Comparison of ENCODE assay signal across 28 cellular contexts in the genomic region with DNA sequence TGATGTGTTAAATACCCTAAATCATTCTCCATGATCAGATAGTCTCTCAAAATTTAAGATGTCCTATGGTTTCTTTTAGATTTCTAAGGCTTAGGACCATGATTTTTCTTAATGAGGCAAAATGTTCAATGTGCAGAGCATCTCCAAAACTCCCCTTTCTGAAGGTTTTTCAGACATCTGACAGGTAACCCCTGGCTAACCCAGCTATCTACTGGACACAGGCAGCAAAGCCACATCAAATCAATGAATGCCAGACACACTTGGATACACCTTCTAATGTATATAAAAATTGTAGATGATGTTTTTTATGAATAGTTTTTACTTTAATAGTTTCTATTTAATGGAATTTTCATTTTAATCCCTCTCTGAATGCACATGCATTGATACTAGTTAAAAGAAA.
"Had no signal": no experiment of that assay in that cellular context is flagged by ENCODE, and none has a peak within 500 bp of the region (broad histone marks: within the 10 kb centered on the region; RNA-seq: fewer than 3 reads in every experiment).

No MANE protein-coding gene starts in this region.

- H3K36me3 ChIP-seq: neural progenitor cell, ovary, right lobe of liver, sigmoid colon, stomach, thoracic aorta, tibial artery, transverse colon, upper lobe of right lung, uterus had no signal

- FAIRE-seq: small intestine had no signal

- H3K36me3 Mint-ChIP-seq: natural killer cell; stimulated activated effector memory CD8-positive, alpha-beta T cell treated with anti-CD3 and anti-CD28 coated beads, Interleukin-12 subunit alpha, Interleukin-12 subunit beta, amount 100 ng/mL, for 72 hours; type B pancreatic cell had no signal

- H2AFZ ChIP-seq: neural progenitor cell, parathyroid adenoma had no signal

- ATAC-seq: natural killer cell; right cardiac atrium; right lobe of liver; stimulated activated effector memory CD8-positive, alpha-beta T cell treated with anti-CD3 and anti-CD28 coated beads, Interleukin-12 subunit alpha, Interleukin-12 subunit beta, amount 100 ng/mL, for 72 hours; stimulated activated naive B cell treated with anti-CD40 and anti-IgM and Interleukin-4, amounts not matched to agents 10 μg/mL and 1 μg/mL and 100 μg/mL, for 72 hours; upper lobe of right lung had no signal

- H3K9me3 Mint-ChIP-seq: nephron had no signal

- H3K27me3 ChIP-seq: neural progenitor cell, ovary, right lobe of liver, sigmoid colon, stomach, tibial artery, transverse colon, upper lobe of right lung, uterus had no signal

- H3K27ac Mint-ChIP-seq: natural killer cell; nephron; neural progenitor cell; progenitor cell of endocrine pancreas; stimulated activated effector memory CD8-positive, alpha-beta T cell treated with anti-CD3 and anti-CD28 coated beads, Interleukin-12 subunit alpha, Interleukin-12 subunit beta, amount 100 ng/mL, for 72 hours; stimulated activated naive B cell treated with anti-CD40 and anti-IgM and Interleukin-4, amounts not matched to agents 10 μg/mL and 1 μg/mL and 100 μg/mL, for 72 hours; stimulated activated naive CD8-positive, alpha-beta T cell treated with anti-CD3 and anti-CD28 coated beads, Interleukin-15, Interleukin-2, amounts not matched to agents 100 ng/mL and 50 ng/mL, for 24 hours; type B pancreatic cell had no signal

- H3K4me2 ChIP-seq: neural progenitor cell had no signal

- H3K4me3 ChIP-seq: neural progenitor cell, ovary, psoas muscle, right lobe of liver, sigmoid colon, stomach, thoracic aorta, tibial artery, transverse colon, upper lobe of right lung, uterus had no signal

- H3K9ac ChIP-seq: neural progenitor cell, parathyroid adenoma had no signal

- DNase-seq: natural killer cell; occipital lobe; ovary; posterior cingulate gyrus; psoas muscle; right cardiac atrium; right lobe of liver; sigmoid colon; small intestine; stimulated activated CD4-positive, alpha-beta T cell treated with anti-CD3 and anti-CD28 coated beads, Interleukin-15, amount 100 ng/mL, for 24 hours; stimulated activated CD4-positive, alpha-beta T cell treated with anti-CD3 and anti-CD28 coated beads, Interleukin-2, amount 100 ng/mL, for 24 hours; stimulated activated CD4-positive, alpha-beta T cell treated with anti-CD3 and anti-CD28 coated beads, Interleukin-2, amount 100 ng/mL, for 48 hours; stimulated activated CD4-positive, alpha-beta T cell treated with anti-CD3 and anti-CD28 coated beads, Interleukin-4, amount 100 ng/mL, for 24 hours; stimulated activated naive B cell treated with anti-CD40 and anti-IgM and Interleukin-4, amounts not matched to agents 10 μg/mL and 1 μg/mL and 100 μg/mL, for 72 hours; stimulated activated naive CD4-positive, alpha-beta T cell treated with Interleukin-2 at 50 U/mL for 16 hours; stomach; tibial artery; transverse colon; upper lobe of right lung; uterus had no signal

- H3K9me3 ChIP-seq: ovary, psoas muscle, right lobe of liver, sigmoid colon, thoracic aorta, tibial artery, transverse colon, upper lobe of right lung, uterus had no signal

- H3K4me3 Mint-ChIP-seq: natural killer cell; nephron; neural progenitor cell; stimulated activated effector memory CD8-positive, alpha-beta T cell treated with anti-CD3 and anti-CD28 coated beads, Interleukin-12 subunit alpha, Interleukin-12 subunit beta, amount 100 ng/mL, for 72 hours; stimulated activated naive B cell treated with anti-CD40 and anti-IgM and Interleukin-4, amounts not matched to agents 10 μg/mL and 1 μg/mL and 100 μg/mL, for 72 hours; stimulated activated naive CD8-positive, alpha-beta T cell treated with anti-CD3 and anti-CD28 coated beads, Interleukin-15, Interleukin-2, amounts not matched to agents 100 ng/mL and 50 ng/mL, for 24 hours; type B pancreatic cell had no signal

- H3K79me2 ChIP-seq: parathyroid adenoma had no signal

- H3K4me1 ChIP-seq: neural progenitor cell, parathyroid adenoma, psoas muscle, right lobe of liver, sigmoid colon, stomach, transverse colon, upper lobe of right lung, uterus had no signal

- H3K27ac ChIP-seq: neural progenitor cell, ovary, parathyroid adenoma, right lobe of liver, sigmoid colon, stomach, thoracic aorta, tibial artery, transverse colon, upper lobe of right lung, uterus had no signal

- H3K27me3 Mint-ChIP-seq: progenitor cell of endocrine pancreas; stimulated activated naive B cell treated with anti-CD40 and anti-IgM and Interleukin-4, amounts not matched to agents 10 μg/mL and 1 μg/mL and 100 μg/mL, for 72 hours; stimulated activated naive CD8-positive, alpha-beta T cell treated with anti-CD3 and anti-CD28 coated beads, Interleukin-15, Interleukin-2, amounts not matched to agents 100 ng/mL and 50 ng/mL, for 24 hours had no signal
